27 cellular contexts compared by ENCODE assay signal in genomic region chr5:159874308-159874707, GRCh38. TPM values are rescaled to one million over a fixed set of nuclear protein-coding genes. Genes with fewer than 3 reads are reported as not detected.
DNase-seq lines count a peak whose midpoint lies in the region; ATAC-seq, FAIRE-seq and TF ChIP-seq lines count a peak whose summit lies in the region.
"Had no signal": no experiment of that assay in that cellular context is flagged by ENCODE, and none has a peak within 500 bp of the region (broad histone marks: within the 10 kb centered on the region; RNA-seq: fewer than 3 reads in every experiment).

No MANE protein-coding gene starts in this region.

- no peak overlapping the region for H2BK12ac ChIP-seq in mesenchymal stem cell (ENCODE audit: low read length in 2 of 2)

- no peak overlapping the region for H3K23ac ChIP-seq in mesenchymal stem cell (ENCODE audit: low read length in 2 of 2)

- H2BK5ac ChIP-seq in mesenchymal stem cell (ENCODE audit: low read depth, low read length, poor library complexity, severe bottlenecking), result no peak overlapping the region

- no peaks in the 10 kb centered on the region for H3K36me3 Mint-ChIP-seq in astrocyte (ENCODE audit: low read depth, unreplicated experiment)
- H3K36me3 Mint-ChIP-seq: activated CD4-positive, alpha-beta memory T cell treated with anti-CD3 and anti-CD28 coated beads for 36 hours; stimulated activated memory B cell treated with anti-CD40 and anti-IgM and Interleukin-4, amounts not matched to agents 10 μg/mL and 1 μg/mL and 100 μg/mL, for 72 hours had no signal

- H3K4me2 ChIP-seq in astrocyte (ENCODE audit: low read length), result peak overlapping the region; percentile 7
- no peak overlapping the region for H3K4me2 ChIP-seq in mesenchymal stem cell (ENCODE audit: low read length, poor library complexity, severe bottlenecking)

- H3K4ac ChIP-seq in mesenchymal stem cell (ENCODE audit: low read depth in 1 of 2, low read length in 2 of 2), result no peak overlapping the region

- no peaks in the 10 kb centered on the region for H3K79me2 ChIP-seq in astrocyte (ENCODE audit: insufficient read depth, low read length)

- TF ChIP-seq CTCF in astrocyte (IDR thresholded peaks at IDR 0.05; ENCODE audit: insufficient read depth, low read depth, low read length), result no peak

- H3K4me3 Mint-ChIP-seq in astrocyte (ENCODE audit: unreplicated experiment), result no peak overlapping the region
- H3K4me3 Mint-ChIP-seq: activated CD4-positive, alpha-beta memory T cell treated with anti-CD3 and anti-CD28 coated beads for 36 hours; effector memory CD8-positive, alpha-beta T cell; IgD-negative memory B cell; stimulated activated memory B cell treated with anti-CD40 and anti-IgM and Interleukin-4, amounts not matched to agents 10 μg/mL and 1 μg/mL and 100 μg/mL, for 72 hours had no signal

- H3K9me3 Mint-ChIP-seq in astrocyte (ENCODE audit: unreplicated experiment), result peaks cover 4% of the 10 kb centered on the region
- H3K9me3 Mint-ChIP-seq: activated CD4-positive, alpha-beta memory T cell treated with anti-CD3 and anti-CD28 coated beads for 36 hours; effector memory CD8-positive, alpha-beta T cell; stimulated activated memory B cell treated with anti-CD40 and anti-IgM and Interleukin-4, amounts not matched to agents 10 μg/mL and 1 μg/mL and 100 μg/mL, for 72 hours had no signal

- no peak overlapping the region for H2BK120ac ChIP-seq in mesenchymal stem cell (ENCODE audit: low read depth, low read length)

- no peak overlapping the region for H3K18ac ChIP-seq in mesenchymal stem cell (ENCODE audit: low read depth in 1 of 2, low read length in 2 of 2)

- no peak overlapping the region for H4K8ac ChIP-seq in mesenchymal stem cell (ENCODE audit: low read length)

- H4K91ac ChIP-seq in mesenchymal stem cell (ENCODE audit: low read length), result no peak overlapping the region

- H3K9me3 ChIP-seq in astrocyte (ENCODE audit: insufficient read depth, low read depth, low read length), result no peaks in the 10 kb centered on the region
- no peaks in the 10 kb centered on the region for H3K9me3 ChIP-seq in mesenchymal stem cell (ENCODE audit: control insufficient read depth, low read length)
- H3K9me3 ChIP-seq: heart right ventricle, thyroid gland had no signal

- peaks cover 21% of the 10 kb centered on the region for H3K4me1 Mint-ChIP-seq in astrocyte (ENCODE audit: low read depth, unreplicated experiment)
- H3K4me1 Mint-ChIP-seq: IgD-negative memory B cell; stimulated activated memory B cell treated with anti-CD40 and anti-IgM and Interleukin-4, amounts not matched to agents 10 μg/mL and 1 μg/mL and 100 μg/mL, for 72 hours had no signal

- H3K9ac ChIP-seq in astrocyte (ENCODE audit: low read length) (no peak overlapping the region), mesenchymal stem cell (ENCODE audit: low read length) (no peak overlapping the region)

- no peaks in the 10 kb centered on the region for H4K20me1 ChIP-seq in astrocyte (ENCODE audit: insufficient read depth, low read length)

- H3K27ac ChIP-seq in astrocyte (ENCODE audit: low read depth, low read length), result no peak overlapping the region
- H3K27ac ChIP-seq in mesenchymal stem cell (ENCODE audit: low read length, poor library complexity, severe bottlenecking), result no peak overlapping the region
- H3K27ac ChIP-seq: heart right ventricle, thyroid gland, WERI-Rb-1 had no signal

- H3K14ac ChIP-seq in mesenchymal stem cell (ENCODE audit: low read length in 2 of 2), result no peak overlapping the region

- H3K27ac Mint-ChIP-seq in astrocyte (ENCODE audit: unreplicated experiment), result peak overlapping the region; percentile 70
- H3K27ac Mint-ChIP-seq: activated CD4-positive, alpha-beta memory T cell treated with anti-CD3 and anti-CD28 coated beads for 36 hours; effector memory CD8-positive, alpha-beta T cell; IgD-negative memory B cell; stimulated activated memory B cell treated with anti-CD40 and anti-IgM and Interleukin-4, amounts not matched to agents 10 μg/mL and 1 μg/mL and 100 μg/mL, for 72 hours had no signal

- peaks cover 14% of the 10 kb centered on the region for H3K27me3 Mint-ChIP-seq in astrocyte (ENCODE audit: low read depth, unreplicated experiment)

- H3K4me1 ChIP-seq in astrocyte (ENCODE audit: insufficient read depth, low read length), result peaks cover 22% of the 10 kb centered on the region
- H3K4me1 ChIP-seq in mesenchymal stem cell (ENCODE audit: control insufficient read depth, insufficient read depth, low read depth, low read length), result peaks cover 3% of the 10 kb centered on the region

- no peak overlapping the region for H2BK15ac ChIP-seq in mesenchymal stem cell (ENCODE audit: low read depth, poor library complexity, severe bottlenecking)

- H3K79me1 ChIP-seq in mesenchymal stem cell (replicated peaks; ENCODE audit: low read length, poor library complexity, severe bottlenecking), result no peaks in the 10 kb centered on the region

- ATAC-seq in HG02763 (IDR thresholded peaks at IDR 0.05; ENCODE audit: unreplicated experiment), result no peak
- ATAC-seq: effector memory CD8-positive, alpha-beta T cell; heart right ventricle; right cardiac atrium; stimulated activated memory B cell treated with anti-CD40 and anti-IgM and Interleukin-4, amounts not matched to agents 10 μg/mL and 1 μg/mL and 100 μg/mL, for 72 hours had no signal

- H3K36me3 ChIP-seq in astrocyte (ENCODE audit: insufficient read depth, low read length), result no peaks in the 10 kb centered on the region
- H3K36me3 ChIP-seq in mesenchymal stem cell (ENCODE audit: control insufficient read depth in 1 of 2, insufficient read depth in 2 of 2, low read depth in 1 of 2, low read length in 2 of 2), result no peaks in the 10 kb centered on the region
- H3K36me3 ChIP-seq: heart right ventricle, thyroid gland, WERI-Rb-1 had no signal

- no peaks in the 10 kb centered on the region for H3K27me3 ChIP-seq in astrocyte (ENCODE audit: insufficient read depth, low read length)
- H3K27me3 ChIP-seq in mesenchymal stem cell (ENCODE audit: control insufficient read depth in 1 of 2, insufficient read depth in 1 of 2, low read length in 2 of 2), result peaks cover 3 to 65% of the 10 kb centered on the region in 2 experiments
- H3K27me3 ChIP-seq: heart right ventricle, thyroid gland had no signal

- peak; percentile 93 for FAIRE-seq in astrocyte (lab: Jason Lieb, UNC)
- FAIRE-seq: H54 had no signal

- no peak overlapping the region for H3K4me3 ChIP-seq in astrocyte (ENCODE audit: insufficient read depth, low read depth, low read length)
- no peak overlapping the region for H3K4me3 ChIP-seq in mesenchymal stem cell (ENCODE audit: insufficient read depth in 1 of 2, low read depth in 1 of 2, low read length in 2 of 2)
- H3K4me3 ChIP-seq: heart right ventricle, lung, thyroid gland had no signal

- H2AK5ac ChIP-seq in mesenchymal stem cell (ENCODE audit: low read length, severe bottlenecking), result no peak overlapping the region

- peak; percentile 65 for DNase-seq in EH (ENCODE audit: low read depth)
- peak; percentile 32 for DNase-seq in LHCN-M2 (ENCODE audit: low read depth)
- peak; percentile 48 for DNase-seq in astrocyte (ENCODE audit: low read depth)
- DNase-seq in mesenchymal stem cell, result peak; percentile 48
- no peak for DNase-seq in stimulated activated CD4-positive, alpha-beta T cell treated with anti-CD3 and anti-CD28 coated beads, Interleukin-4, amount 100 ng/mL, for 1 hour
- no peak for DNase-seq in NOMO-1 treated with DMSO at 0.1 percent for 48 hours (lab: John Stamatoyannopoulos, UW; ENCODE audit: unreplicated experiment)
- no peak for DNase-seq in SW 1271 (lab: John Stamatoyannopoulos, UW)
- DNase-seq: activated CD4-positive, alpha-beta memory T cell treated with anti-CD3 and anti-CD28 coated beads for 36 hours; activated naive CD4-positive, alpha-beta T cell; anterior cingulate cortex; cerebellar nuclear complex; effector memory CD8-positive, alpha-beta T cell; heart right ventricle; MV-4-11; NCI-H187 treated with DMSO at 0.1 percent for 48 hours; NCI-H446; occipital lobe; right cardiac atrium; Right ventricle myocardium superior; thyroid gland; WERI-Rb-1 had no signal

- H2AFZ ChIP-seq in astrocyte (ENCODE audit: low read depth, low read length) (no peak overlapping the region), mesenchymal stem cell (ENCODE audit: low read depth, low read length) (no peak overlapping the region)

RNA-seq across cellular contexts. Expression of gene ADRA1B, which starts 42.0 kb away (rescaled TPM):
- total RNA-seq in LHCN-M2 (2014; rRNA removed) (0.71 and 1.1 TPM in 2 replicates), astrocyte (1.4 and 1.9 TPM in 2 replicates)
- 3.5 TPM for polyA plus RNA-seq in LHCN-M2 (2012)
- 0.80 TPM for polyA plus RNA-seq in mesenchymal stem cell (2013, experiment 1 of 2)
- 0.70 TPM for polyA plus RNA-seq in mesenchymal stem cell (2013, experiment 2 of 2)
- total RNA-seq: activated CD4-positive, alpha-beta memory T cell treated with anti-CD3 and anti-CD28 coated beads for 36 hours; T-helper 1 cell treated with Interleukin-12 subunit alpha and Interleukin-12 subunit beta and Interleukin-4 antibody, amounts not matched to agents 30 ng/mL and 1 ng/mL, for 36 hours had no signal
- polyA plus RNA-seq: IgD-negative memory B cell had no signal

Comparison
In these comparisons a context has a peak if more than half of its experiments do, and no peak if none do; other contexts are left out.
1. DNase-seq: peak in EH (single experiment), LHCN-M2 (single experiment), astrocyte (single experiment) and mesenchymal stem cell (single experiment); none in stimulated activated CD4-positive, alpha-beta T cell treated with anti-CD3 and anti-CD28 coated beads, Interleukin-4, amount 100 ng/mL, for 1 hour (single experiment), NOMO-1 treated with DMSO at 0.1 percent for 48 hours (single experiment) and SW 1271 (0 of 2).